ENCODE assay signal across 26 cellular contexts in the genomic region with DNA sequence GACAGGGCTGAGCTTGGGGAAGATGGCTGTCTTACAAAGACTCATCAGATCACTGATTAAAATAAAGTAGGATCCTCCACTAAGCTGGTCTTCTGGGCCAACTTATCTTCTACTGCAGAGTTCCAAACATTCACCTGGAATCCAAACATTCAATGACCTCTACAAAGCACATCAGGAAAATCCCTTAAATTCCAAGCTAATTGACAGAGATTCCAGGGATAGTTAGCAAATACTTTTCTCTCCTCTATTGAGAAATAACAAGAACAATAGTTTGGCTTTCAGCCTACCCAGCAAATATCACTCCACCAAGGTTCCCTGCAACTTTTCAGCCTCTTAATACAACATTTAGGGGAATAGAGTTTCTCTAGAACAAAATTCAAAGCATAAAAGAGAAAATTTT.
A peak's percentile ranks its signal among the peaks of the same experiment; 100 is the strongest.
DNase-seq lines count a peak whose midpoint lies in the region; ATAC-seq and TF ChIP-seq lines count a peak whose summit lies in the region.
"Had no signal": no experiment of that assay in that cellular context is flagged by ENCODE, and none has a peak within 500 bp of the region (broad histone marks: within the 10 kb centered on the region; RNA-seq: fewer than 3 reads in every experiment).

No MANE protein-coding gene starts in this region.

- no peaks in the 10 kb centered on the region for H4K20me1 ChIP-seq in mammary epithelial cell (ENCODE audit: insufficient read depth, low read length)

- no peaks in the 10 kb centered on the region for H3K36me3 ChIP-seq in mammary epithelial cell (ENCODE audit: insufficient read depth, low read length)
- H3K36me3 ChIP-seq in iPS DF 6.9 (ENCODE audit: control insufficient read depth, insufficient read depth, low read length): no peaks in the 10 kb centered on the region
- H3K36me3 ChIP-seq: brain microvascular endothelial cell, colonic mucosa had no signal

- H3K27ac Mint-ChIP-seq in MCF 10A (ENCODE audit: low read depth, unreplicated experiment): no peak overlapping the region
- no peak overlapping the region for H3K27ac Mint-ChIP-seq in activated CD4-positive, alpha-beta T cell treated with anti-CD3 and anti-CD28 coated beads for 36 hours
- H3K27ac Mint-ChIP-seq: activated CD8-positive, alpha-beta memory T cell treated with anti-CD3 and anti-CD28 coated beads, Interleukin-2, amount 10 ng/mL, durations not matched to agents 7 days and 5 days; activated naive CD8-positive, alpha-beta T cell treated with anti-CD3 and anti-CD28 coated beads, Interleukin-2, amount 10 ng/mL, durations not matched to agents 7 days and 5 days; progenitor cell of endocrine pancreas; stimulated activated naive CD8-positive, alpha-beta T cell treated with anti-CD3 and anti-CD28 coated beads, Interleukin-15, Interleukin-2, amounts not matched to agents 100 ng/mL and 50 ng/mL, for 24 hours; type B pancreatic cell had no signal

- dilution Hi-C loops in mammary epithelial cell (cut with HindIII; ENCODE audit: low sequenced_read_pairs): no loop called here

- POLR2A ChIA-PET in MCF 10A (lab: Yijun Ruan, JAX): interaction anchor here (0.9 to 1.2 kb wide), 2 partner anchors 11 to 224 kb away, joined by 3 read pairs; no protein-coding TSS in a partner anchor
- POLR2A ChIA-PET in activated CD4-positive, alpha-beta T cell treated with anti-CD3 and anti-CD28 coated beads for 36 hours (lab: Charles Lee): interaction anchor here (0.6 kb wide), 1 partner anchor 12 kb away, joined by 3 read pairs; no protein-coding TSS in a partner anchor

- no peaks in the 10 kb centered on the region for H3K36me3 Mint-ChIP-seq in MCF 10A (ENCODE audit: insufficient read depth, unreplicated experiment)
- H3K36me3 Mint-ChIP-seq in activated CD4-positive, alpha-beta T cell treated with anti-CD3 and anti-CD28 coated beads for 36 hours (ENCODE audit: low read depth): no peaks in the 10 kb centered on the region
- H3K36me3 Mint-ChIP-seq: activated CD8-positive, alpha-beta memory T cell treated with anti-CD3 and anti-CD28 coated beads, Interleukin-2, amount 10 ng/mL, durations not matched to agents 7 days and 5 days; activated naive CD8-positive, alpha-beta T cell treated with anti-CD3 and anti-CD28 coated beads, Interleukin-2, amount 10 ng/mL, durations not matched to agents 7 days and 5 days; type B pancreatic cell had no signal

- peaks cover 8% of the 10 kb centered on the region for H3K27me3 Mint-ChIP-seq in MCF 10A (ENCODE audit: insufficient read depth, unreplicated experiment)
- H3K27me3 Mint-ChIP-seq in activated CD4-positive, alpha-beta T cell treated with anti-CD3 and anti-CD28 coated beads for 36 hours: peaks cover 11% of the 10 kb centered on the region
- H3K27me3 Mint-ChIP-seq: progenitor cell of endocrine pancreas had no signal

- ATAC-seq in activated CD4-positive, alpha-beta T cell treated with anti-CD3 and anti-CD28 coated beads for 36 hours: no peak
- no peak for ATAC-seq in HG03159 (IDR thresholded peaks at IDR 0.05; ENCODE audit: unreplicated experiment)
- ATAC-seq: activated CD8-positive, alpha-beta memory T cell treated with anti-CD3 and anti-CD28 coated beads, Interleukin-2, amount 10 ng/mL, durations not matched to agents 7 days and 5 days; foreskin keratinocyte; HCT116 had no signal

- no peaks in the 10 kb centered on the region for H3K4me1 Mint-ChIP-seq in MCF 10A (ENCODE audit: insufficient read depth, unreplicated experiment)
- H3K4me1 Mint-ChIP-seq in activated CD4-positive, alpha-beta T cell treated with anti-CD3 and anti-CD28 coated beads for 36 hours: no peaks in the 10 kb centered on the region
- H3K4me1 Mint-ChIP-seq: activated CD8-positive, alpha-beta memory T cell treated with anti-CD3 and anti-CD28 coated beads, Interleukin-2, amount 10 ng/mL, durations not matched to agents 7 days and 5 days; activated naive CD8-positive, alpha-beta T cell treated with anti-CD3 and anti-CD28 coated beads, Interleukin-2, amount 10 ng/mL, durations not matched to agents 7 days and 5 days had no signal

- no peaks in the 10 kb centered on the region for H3K9me3 Mint-ChIP-seq in MCF 10A (ENCODE audit: unreplicated experiment)
- H3K9me3 Mint-ChIP-seq in activated CD4-positive, alpha-beta T cell treated with anti-CD3 and anti-CD28 coated beads for 36 hours (ENCODE audit: low read depth): no peaks in the 10 kb centered on the region
- H3K9me3 Mint-ChIP-seq: activated naive CD8-positive, alpha-beta T cell treated with anti-CD3 and anti-CD28 coated beads, Interleukin-2, amount 10 ng/mL, durations not matched to agents 7 days and 5 days; stimulated activated naive CD8-positive, alpha-beta T cell treated with anti-CD3 and anti-CD28 coated beads, Interleukin-15, Interleukin-2, amounts not matched to agents 100 ng/mL and 50 ng/mL, for 24 hours had no signal

- H3K27me3 ChIP-seq in mammary epithelial cell (ENCODE audit: insufficient read depth, low read length) (peaks cover 3% of the 10 kb centered on the region), iPS DF 6.9 (ENCODE audit: control insufficient read depth, insufficient read depth, low read length) (no peaks in the 10 kb centered on the region)
- H3K27me3 ChIP-seq: brain microvascular endothelial cell, foreskin keratinocyte had no signal

- in situ Hi-C loops in mammary epithelial cell (cut with MboI; ENCODE audit: low sequenced_read_pairs in 2 of 2): no loop called here

- H3K27ac ChIP-seq in mammary epithelial cell (ENCODE audit: insufficient read depth, low read depth, low read length) (no peak overlapping the region), iPS DF 6.9 (ENCODE audit: low read length) (no peak overlapping the region)
- H3K27ac ChIP-seq: brain microvascular endothelial cell, colonic mucosa, foreskin keratinocyte had no signal

- CTCF ChIA-PET in MCF 10A (lab: Yijun Ruan, JAX) (interaction anchor here (1.4 kb wide), 1 partner anchor 15 kb away, joined by 5 read pairs; no protein-coding TSS in a partner anchor), mammary epithelial cell (lab: Charles Lee; ENCODE audit: low non-redundant PET) (no interaction called here)
- CTCF ChIA-PET in activated CD4-positive, alpha-beta T cell treated with anti-CD3 and anti-CD28 coated beads for 36 hours (lab: Charles Lee): no interaction called here

- DNase-seq in MCF 10A (ENCODE audit: unreplicated experiment) (peak; percentile 30), mammary epithelial cell (no peak), cardiac fibroblast (ENCODE audit: low read depth in 2 of 2) (peak; percentile 43 to 68), iPS DF 6.9 (ENCODE audit: low read depth, low spot score) (peak; percentile 5), DMS153 treated with DMSO at 0.1 percent for 48 hours (lab: John Stamatoyannopoulos, UW; ENCODE audit: unreplicated experiment) (no peak)
- DNase-seq in activated CD4-positive, alpha-beta T cell treated with anti-CD3 and anti-CD28 coated beads, Interleukin-2, amount 50 U/mL, for 4 hours: no peak
- DNase-seq in activated CD4-positive, alpha-beta T cell treated with anti-CD3 and anti-CD28 coated beads for 36 hours: no peak
- DNase-seq: 8988T; activated CD8-positive, alpha-beta memory T cell treated with anti-CD3 and anti-CD28 coated beads, Interleukin-2, amount 10 ng/mL, durations not matched to agents 7 days and 5 days; activated naive CD8-positive, alpha-beta T cell treated with anti-CD3 and anti-CD28 coated beads, Interleukin-2, amount 10 ng/mL, durations not matched to agents 7 days and 5 days; brain microvascular endothelial cell; C1 segment of cervical spinal cord; Calu3; colonic mucosa; foreskin keratinocyte; hypothalamus; midbrain; NCI-H1092 treated with DMSO at 0.1 percent for 48 hours; NCI-H2029 treated with DMSO at 0.1 percent for 48 hours; RPMI8226; stimulated activated CD4-positive, alpha-beta T cell treated with anti-CD3 and anti-CD28 coated beads, Interleukin-4, amount 100 ng/mL, for 24 hours had no signal

- TF ChIP-seq CTCF in MCF 10A (IDR thresholded peaks at IDR 0.05; ENCODE audit: unreplicated experiment): no peak
- no peak for TF ChIP-seq CTCF in mammary epithelial cell (conservative IDR thresholded peaks at IDR 0.05 in 1 of 2, IDR thresholded peaks at IDR 0.05 in 1 of 2; ENCODE audit: extremely low read depth in 1 of 2, insufficient read depth in 1 of 2, low read depth in 1 of 2, low read length in 2 of 2)
- no peak for TF ChIP-seq CTCF in cardiac fibroblast (IDR thresholded peaks at IDR 0.05; ENCODE audit: low read depth, low read length)

- BruUV-seq in MCF 10A (replicated peaks; lab: Mats Ljungman, UMichigan) (no TSS peak), mammary epithelial cell (replicated peaks; lab: Mats Ljungman, UMichigan) (no TSS peak)

- no peak overlapping the region for H2AFZ ChIP-seq in mammary epithelial cell (ENCODE audit: low read depth, low read length)

- H3K9me3 ChIP-seq in mammary epithelial cell (replicated peaks; ENCODE audit: insufficient read depth, low read length) (no peaks in the 10 kb centered on the region), iPS DF 6.9 (ENCODE audit: control insufficient read depth, insufficient read depth, low read length) (no peaks in the 10 kb centered on the region)
- H3K9me3 ChIP-seq: colonic mucosa had no signal

- intact Hi-C loops in MCF 10A (cut with micrococcal nuclease): no loop called here
- intact Hi-C loops in mammary epithelial cell (cut with micrococcal nuclease): no loop called here
- intact Hi-C loops in activated CD4-positive, alpha-beta T cell treated with anti-CD3 and anti-CD28 coated beads for 36 hours (cut with DNase I, micrococcal nuclease): no loop called here

- H3K9ac ChIP-seq in mammary epithelial cell (ENCODE audit: insufficient read depth, low read length): no peak overlapping the region

- H3K4me1 ChIP-seq in mammary epithelial cell (ENCODE audit: insufficient read depth, low read length) (no peaks in the 10 kb centered on the region), iPS DF 6.9 (ENCODE audit: control insufficient read depth, insufficient read depth, low read length) (no peaks in the 10 kb centered on the region)
- H3K4me1 ChIP-seq: colonic mucosa, foreskin keratinocyte had no signal

- H3K4me3 ChIP-seq in mammary epithelial cell (replicated peaks in 1 of 3; ENCODE audit: insufficient read depth in 1 of 3, low read depth in 2 of 3, low read length in 3 of 3): no peak overlapping the region
- H3K4me3 ChIP-seq in cardiac fibroblast (replicated peaks in 1 of 2; ENCODE audit: low read depth in 2 of 2, low read length in 2 of 2): no peak overlapping the region
- H3K4me3 ChIP-seq in iPS DF 6.9 (ENCODE audit: low read length): no peak overlapping the region
- H3K4me3 ChIP-seq: colonic mucosa had no signal

- H3K79me2 ChIP-seq in mammary epithelial cell (ENCODE audit: insufficient read depth, low read length): no peaks in the 10 kb centered on the region

- H3K4me3 Mint-ChIP-seq in MCF 10A (ENCODE audit: unreplicated experiment): no peak overlapping the region
- no peak overlapping the region for H3K4me3 Mint-ChIP-seq in activated CD4-positive, alpha-beta T cell treated with anti-CD3 and anti-CD28 coated beads for 36 hours
- H3K4me3 Mint-ChIP-seq: activated CD8-positive, alpha-beta memory T cell treated with anti-CD3 and anti-CD28 coated beads, Interleukin-2, amount 10 ng/mL, durations not matched to agents 7 days and 5 days; activated naive CD8-positive, alpha-beta T cell treated with anti-CD3 and anti-CD28 coated beads, Interleukin-2, amount 10 ng/mL, durations not matched to agents 7 days and 5 days; stimulated activated naive CD8-positive, alpha-beta T cell treated with anti-CD3 and anti-CD28 coated beads, Interleukin-15, Interleukin-2, amounts not matched to agents 100 ng/mL and 50 ng/mL, for 24 hours; type B pancreatic cell had no signal

- no peak overlapping the region for H3K4me2 ChIP-seq in mammary epithelial cell (ENCODE audit: insufficient read depth, low read depth, low read length)

Comparison
In these comparisons a context has a peak if more than half of its experiments do, and no peak if none do; other contexts are left out.
1. DNase-seq: peak in MCF 10A (single experiment), cardiac fibroblast (2 of 2) and iPS DF 6.9 (single experiment); none in mammary epithelial cell (single experiment), activated CD4-positive, alpha-beta T cell treated with anti-CD3 and anti-CD28 coated beads, Interleukin-2, amount 50 U/mL, for 4 hours (0 of 2), activated CD4-positive, alpha-beta T cell treated with anti-CD3 and anti-CD28 coated beads for 36 hours (single experiment) and DMS153 treated with DMSO at 0.1 percent for 48 hours (single experiment).